ENCODE assay signal across 34 cellular contexts in the genomic region with DNA sequence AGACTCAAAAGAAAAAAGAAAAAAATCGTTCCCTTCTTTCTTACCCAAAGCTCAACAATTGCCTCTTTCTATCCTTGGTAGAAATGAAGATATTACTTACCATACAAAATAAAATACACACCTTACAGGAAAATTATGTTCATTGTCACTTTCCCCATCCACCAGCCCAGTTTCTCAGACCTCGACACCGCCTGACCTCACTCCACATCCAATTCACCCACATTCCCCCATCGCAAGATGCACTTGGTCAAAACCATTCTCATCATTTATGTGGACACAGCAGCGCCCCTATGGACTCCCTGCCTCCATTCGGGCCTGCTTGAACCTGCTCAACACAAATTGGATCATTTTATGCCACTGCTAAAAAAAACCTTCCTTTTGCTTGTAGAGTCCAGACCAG. TPM values are rescaled to one million over a fixed set of nuclear protein-coding genes. Genes with fewer than 3 reads are reported as not detected.
"Had no signal": no experiment of that assay in that cellular context is flagged by ENCODE, and none has a peak within 500 bp of the region (broad histone marks: within the 10 kb centered on the region; RNA-seq: fewer than 3 reads in every experiment).

No MANE protein-coding gene starts in this region.

- H3K36me3 ChIP-seq: adrenal gland, cardiac muscle cell, gastrocnemius medialis, ovary, prostate gland, thyroid gland had no signal

- H3K9me3 ChIP-seq: adrenal gland, gastrocnemius medialis, ovary, prostate gland, stomach, thyroid gland, upper lobe of left lung, vagina had no signal

- H3K4me2 ChIP-seq: hepatocyte, smooth muscle cell had no signal

- H3K36me3 Mint-ChIP-seq: activated CD8-positive, alpha-beta memory T cell treated with anti-CD3 and anti-CD28 coated beads, Interleukin-2, amount 10 ng/mL, durations not matched to agents 7 days and 5 days; activated naive CD8-positive, alpha-beta T cell treated with anti-CD3 and anti-CD28 coated beads for 36 hours; brain; naive thymus-derived CD4-positive, alpha-beta T cell had no signal

- H3K4me3 ChIP-seq: adrenal gland, cardiac muscle cell, coronary artery, dorsolateral prefrontal cortex, gastrocnemius medialis, hepatocyte, ovary, prostate gland, smooth muscle cell, stomach, thyroid gland, upper lobe of left lung, vagina had no signal

- H3K27ac ChIP-seq: adrenal gland, cardiac muscle cell, coronary artery, dorsolateral prefrontal cortex, gastrocnemius medialis, ovary, stomach, thyroid gland, upper lobe of left lung, vagina had no signal

- ATAC-seq: activated CD4-positive, alpha-beta T cell treated with anti-CD3 and anti-CD28 coated beads for 36 hours; activated CD8-positive, alpha-beta memory T cell treated with anti-CD3 and anti-CD28 coated beads, Interleukin-2, amount 10 ng/mL, durations not matched to agents 7 days and 5 days; activated CD8-positive, alpha-beta T cell treated with anti-CD3 and anti-CD28 coated beads, Interleukin-2, amount 10 ng/mL, durations not matched to agents 7 days and 5 days; gastrocnemius medialis; left cardiac atrium; naive thymus-derived CD4-positive, alpha-beta T cell; stimulated activated naive B cell treated with anti-CD40 and anti-IgM and Interleukin-4, amounts not matched to agents 10 μg/mL and 1 μg/mL and 100 μg/mL, for 72 hours had no signal

- H3K4me1 Mint-ChIP-seq: activated CD4-positive, alpha-beta T cell treated with anti-CD3 and anti-CD28 coated beads for 36 hours; activated CD8-positive, alpha-beta memory T cell treated with anti-CD3 and anti-CD28 coated beads, Interleukin-2, amount 10 ng/mL, durations not matched to agents 7 days and 5 days; activated naive CD8-positive, alpha-beta T cell treated with anti-CD3 and anti-CD28 coated beads for 36 hours; brain; neural crest cell had no signal

- H3K27me3 ChIP-seq: adrenal gland, cardiac muscle cell, gastrocnemius medialis, hepatocyte, ovary, thyroid gland, upper lobe of left lung, vagina had no signal

- H2AFZ ChIP-seq: hepatocyte had no signal

- H3K27ac Mint-ChIP-seq: activated CD4-positive, alpha-beta T cell treated with anti-CD3 and anti-CD28 coated beads for 36 hours; activated CD8-positive, alpha-beta memory T cell treated with anti-CD3 and anti-CD28 coated beads, Interleukin-2, amount 10 ng/mL, durations not matched to agents 7 days and 5 days; activated CD8-positive, alpha-beta T cell treated with anti-CD3 and anti-CD28 coated beads, Interleukin-2, amount 10 ng/mL, durations not matched to agents 7 days and 5 days; activated naive CD8-positive, alpha-beta T cell treated with anti-CD3 and anti-CD28 coated beads for 36 hours; brain; naive thymus-derived CD4-positive, alpha-beta T cell; stimulated activated naive B cell treated with anti-CD40 and anti-IgM and Interleukin-4, amounts not matched to agents 10 μg/mL and 1 μg/mL and 100 μg/mL, for 72 hours had no signal

- H3K9me3 Mint-ChIP-seq: activated naive CD8-positive, alpha-beta T cell treated with anti-CD3 and anti-CD28 coated beads for 36 hours; brain; naive thymus-derived CD4-positive, alpha-beta T cell; neural crest cell had no signal

- DNase-seq: activated CD4-positive, alpha-beta T cell treated with anti-CD3 and anti-CD28 coated beads for 36 hours; activated CD4-positive, CD25-positive, alpha-beta regulatory T cell; activated CD8-positive, alpha-beta memory T cell treated with anti-CD3 and anti-CD28 coated beads, Interleukin-2, amount 10 ng/mL, durations not matched to agents 7 days and 5 days; activated CD8-positive, alpha-beta T cell treated with anti-CD3 and anti-CD28 coated beads, Interleukin-2, amount 10 ng/mL, durations not matched to agents 7 days and 5 days; activated naive CD4-positive, alpha-beta T cell; activated naive CD8-positive, alpha-beta T cell treated with anti-CD3 and anti-CD28 coated beads for 36 hours; activated T-cell treated with anti-CD3 and anti-CD28 coated beads, Interleukin-2, amount 50 U/mL, for 48 hours; adrenal gland; dorsolateral prefrontal cortex; effector memory CD4-positive, alpha-beta T cell; erythroblast; gastrocnemius medialis; left cardiac atrium; midbrain; naive thymus-derived CD4-positive, alpha-beta T cell; ovary; retina; stimulated activated CD4-positive, alpha-beta T cell treated with anti-CD3 and anti-CD28 coated beads, Interleukin-2, amount 100 ng/mL, for 24 hours; stimulated activated naive B cell treated with anti-CD40 and anti-IgM and Interleukin-4, amounts not matched to agents 10 μg/mL and 1 μg/mL and 100 μg/mL, for 72 hours; stomach; thyroid gland; upper lobe of left lung had no signal

- H3K4me3 Mint-ChIP-seq: activated CD4-positive, alpha-beta T cell treated with anti-CD3 and anti-CD28 coated beads for 36 hours; activated CD8-positive, alpha-beta memory T cell treated with anti-CD3 and anti-CD28 coated beads, Interleukin-2, amount 10 ng/mL, durations not matched to agents 7 days and 5 days; activated CD8-positive, alpha-beta T cell treated with anti-CD3 and anti-CD28 coated beads, Interleukin-2, amount 10 ng/mL, durations not matched to agents 7 days and 5 days; activated naive CD8-positive, alpha-beta T cell treated with anti-CD3 and anti-CD28 coated beads for 36 hours; naive thymus-derived CD4-positive, alpha-beta T cell; neural crest cell; stimulated activated naive B cell treated with anti-CD40 and anti-IgM and Interleukin-4, amounts not matched to agents 10 μg/mL and 1 μg/mL and 100 μg/mL, for 72 hours had no signal

- H3K4me1 ChIP-seq: gastrocnemius medialis had no signal

RNA-seq across cellular contexts. Expression of a gene that starts 31.6 kb away (rescaled TPM):
- total RNA-seq: activated CD8-positive, alpha-beta memory T cell treated with anti-CD3 and anti-CD28 coated beads, Interleukin-2, amount 10 ng/mL, durations not matched to agents 7 days and 5 days; activated CD8-positive, alpha-beta T cell treated with anti-CD3 and anti-CD28 coated beads, Interleukin-2, amount 10 ng/mL, durations not matched to agents 7 days and 5 days; activated naive CD8-positive, alpha-beta T cell treated with anti-CD3 and anti-CD28 coated beads for 36 hours; aorta; gastrocnemius medialis; liver; naive thymus-derived CD4-positive, alpha-beta T cell; ovary; smooth muscle cell; stomach; T-helper 2 cell treated with Interferon-gamma antibody and Interleukin-4, amounts not matched to agents 100 ng/mL and 5 ng/mL, for 36 hours; vagina had no signal
- polyA plus RNA-seq: hepatocyte; naive thymus-derived CD4-positive, alpha-beta T cell had no signal

RNA-seq across cellular contexts. Expression of a gene that starts 56.6 kb away (rescaled TPM):
- total RNA-seq: smooth muscle cell had no signal
- polyA plus RNA-seq: keratinocyte had no signal
